ENCODE assay signal across 7 cellular contexts in the genomic region with DNA sequence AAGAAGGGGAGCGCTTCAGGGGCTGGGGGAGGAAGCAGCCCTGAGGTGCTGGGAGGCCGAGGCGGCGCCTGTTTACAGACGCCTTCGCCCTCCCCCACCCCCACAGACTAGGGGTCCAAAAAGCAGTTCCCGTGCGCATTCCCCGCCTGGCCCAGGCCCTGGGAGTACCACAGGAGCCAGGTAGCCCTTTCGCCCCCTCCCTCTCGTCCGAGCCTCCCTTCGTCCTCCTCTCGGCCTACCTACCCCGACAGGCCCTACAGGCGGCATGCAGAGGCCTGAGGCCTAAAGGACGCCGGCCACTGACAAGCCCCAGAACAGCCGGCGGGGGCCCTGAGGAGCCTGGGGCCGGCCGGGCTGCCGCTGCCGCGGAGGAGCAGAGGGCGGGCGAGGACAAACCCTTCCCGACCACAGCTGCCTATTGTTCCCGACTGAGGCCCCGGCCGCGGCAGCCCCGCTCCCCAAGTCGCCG. TPM values are rescaled to one million over a fixed set of nuclear protein-coding genes. Genes with fewer than 3 reads are reported as not detected.
DNase-seq lines count a peak whose midpoint lies in the region; ATAC-seq lines count a peak whose summit lies in the region.

No MANE protein-coding gene starts in this region.

- peaks cover 39% of the 10 kb centered on the region for H3K4me1 ChIP-seq in HAP-1

- ATAC-seq in GM18498 (IDR thresholded peaks at IDR 0.05; ENCODE audit: unreplicated experiment) (peak; percentile 40), memory B cell (ENCODE audit: low read depth) (peak; percentile 39)
- ATAC-seq in effector memory CD8-positive, alpha-beta T cell (replicated peaks) = peak; percentile 25

- H3K9me3 ChIP-seq in HAP-1 (no peaks in the 10 kb centered on the region), MG63 (no peaks in the 10 kb centered on the region)

- peak overlapping the region; percentile 95 to 98 for H3K27ac Mint-ChIP-seq in effector memory CD8-positive, alpha-beta T cell
- H3K27ac Mint-ChIP-seq in memory B cell = peak overlapping the region; percentile 94

- peaks cover 25 to 53% of the 10 kb centered on the region in 2 donors for H3K4me1 Mint-ChIP-seq in effector memory CD8-positive, alpha-beta T cell (ENCODE audit: low read depth in 2 of 2)
- H3K4me1 Mint-ChIP-seq in memory B cell = peaks cover 18% of the 10 kb centered on the region

- in situ Hi-C loops in HAP-1 (cut with MboI; ENCODE audit: low sequenced_read_pairs) = no loop called here

- H3K4me3 Mint-ChIP-seq in effector memory CD8-positive, alpha-beta T cell = peak overlapping the region; percentile 91 to 93
- H3K4me3 Mint-ChIP-seq in memory B cell = peak overlapping the region; percentile 87

- H3K4me3 ChIP-seq in HAP-1 = peak overlapping the region; percentile 82
- peak overlapping the region; percentile 92 for H3K4me3 ChIP-seq in MG63

- H3K27me3 ChIP-seq in HAP-1 (ENCODE audit: low read depth) (no peaks in the 10 kb centered on the region), MG63 (no peaks in the 10 kb centered on the region)

- peak; percentile 29 to 56 for DNase-seq in HAP-1 (ENCODE audit: low spot score in 2 of 2)
- peak; percentile 64 for DNase-seq in MG63
- peak; percentile 45 for DNase-seq in activated CD4-positive, alpha-beta T cell treated with anti-CD3 and anti-CD28 coated beads for 48 hours
- peak in 1 of 3 experiments; percentile 16 for DNase-seq in effector memory CD8-positive, alpha-beta T cell
- DNase-seq in memory B cell (ENCODE audit: low spot score in 2 of 2) = peak in 1 of 2 donors; percentile 21
- peak; percentile 26 for DNase-seq in stimulated activated CD8-positive, alpha-beta memory T cell treated with anti-CD3 and anti-CD28 coated beads, Interleukin-4, amount 100 ng/mL, for 24 hours (ENCODE audit: low read depth)

- H3K36me3 Mint-ChIP-seq in effector memory CD8-positive, alpha-beta T cell (ENCODE audit: insufficient read depth) = peaks cover 23% of the 10 kb centered on the region
- H3K36me3 Mint-ChIP-seq in memory B cell = peaks cover 3% of the 10 kb centered on the region

- no peaks in the 10 kb centered on the region for H3K9me3 Mint-ChIP-seq in effector memory CD8-positive, alpha-beta T cell
- H3K9me3 Mint-ChIP-seq in memory B cell = no peaks in the 10 kb centered on the region

- peaks cover 3% of the 10 kb centered on the region; the same call in 1 of the 2 replicates for H3K36me3 ChIP-seq in HAP-1 (replicated peaks)
- peaks cover 14% of the 10 kb centered on the region for H3K36me3 ChIP-seq in MG63

- H3K27me3 Mint-ChIP-seq in effector memory CD8-positive, alpha-beta T cell = no peaks in the 10 kb centered on the region
- H3K27me3 Mint-ChIP-seq in memory B cell = no peaks in the 10 kb centered on the region

RNA-seq across cellular contexts. Expression of gene RC3H1, which starts 0.5 kb away (rescaled TPM):
- total RNA-seq in MG63 (2014; rRNA removed; shearing (Covaris generic); ENCODE audit: low replicate concordance) = 6.6 and 13.1 TPM in 2 replicates
